Comparison of ENCODE assay signal across 11 cellular contexts in genomic region chr21:29217818-29218252, GRCh38.
A peak's percentile ranks its signal among the peaks of the same experiment; 100 is the strongest.
DNase-seq lines count a peak whose midpoint lies in the region; ATAC-seq, FAIRE-seq and TF ChIP-seq lines count a peak whose summit lies in the region.
"Had no signal": no experiment of that assay in that cellular context is flagged by ENCODE, and none has a peak within 500 bp of the region (broad histone marks: within the 10 kb centered on the region; RNA-seq: fewer than 3 reads in every experiment).

No MANE protein-coding gene starts in this region.

- TF ChIP-seq EP300 in HepG2 (IDR thresholded peaks at IDR 0.05; ENCODE audit: low read depth in 2 of 2, low read length in 2 of 2) (no peak; a peak in 1 of 4 replicates), HepG2 (CRISPR knock-in tag; IDR thresholded peaks at IDR 0.05; ENCODE audit: borderline replicate concordance) (no peak)

- DNase-seq in BJ (ENCODE audit: low read depth) (peak; percentile 93), LoVo (ENCODE audit: low spot score) (peak; percentile 61), astrocyte of the cerebellum (ENCODE audit: low read depth) (peak; percentile 62), HepG2 (ENCODE audit: low spot score) (peak; percentile 17), GM12891 (ENCODE audit: insufficient read length, low spot score) (no peak), retina (no peak)
- no peak for DNase-seq in central memory CD4-positive, alpha-beta T cell
- DNase-seq: GF-D8, T-helper 9 cell had no signal

- no peaks in the 10 kb centered on the region for H4K20me1 ChIP-seq in HepG2 (ENCODE audit: insufficient read depth, low read length)

- TF ChIP-seq CTCF in BJ (IDR thresholded peaks at IDR 0.05; ENCODE audit: insufficient read depth, low read depth, low read length) (no peak), astrocyte of the cerebellum (IDR thresholded peaks at IDR 0.05; ENCODE audit: low read depth, low read length, missing control alignments) (no peak), HepG2 (CRISPR knock-in tag; IDR thresholded peaks at IDR 0.05) (no peak)

- no peak for TF ChIP-seq RAD21 in HepG2 (CRISPR knock-in tag; IDR thresholded peaks at IDR 0.05)

- BruUV-seq in HepG2 (replicated peaks; lab: Mats Ljungman, UMichigan) = no TSS peak

- intact Hi-C loops in HepG2 (cut with micrococcal nuclease; ENCODE audit: unreplicated experiment) = no loop called here

- in situ Hi-C loops in astrocyte of the cerebellum (cut with HindIII; ENCODE audit: low sequenced_read_pairs) (no loop called here), HepG2 (cut with HindIII; ENCODE audit: extremely low pct_ligation_motif_present, low pct_unique_long_range_greater_than_20kb) (no loop called here)

- no peak for ATAC-seq in HepG2
- ATAC-seq in HG03342 (IDR thresholded peaks at IDR 0.05; ENCODE audit: unreplicated experiment) = no peak

- no peak for FAIRE-seq in HepG2 (lab: Jason Lieb, UNC)
- FAIRE-seq in GM12891 (lab: Jason Lieb, UNC) = no peak
- FAIRE-seq: islet of Langerhans had no signal

- no peak overlapping the region for H2AFZ ChIP-seq in HepG2 (ENCODE audit: low read length)

- no peak overlapping the region for H3K27ac ChIP-seq in HepG2 (ENCODE audit: extremely low read length, insufficient read depth, low read length)

- no peak overlapping the region for H3K4me2 ChIP-seq in HepG2 (ENCODE audit: low read depth, low read length)

- POLR2A ChIA-PET in BJ (lab: Charles Lee) = interaction anchor here (0.6 kb wide), 1 partner anchor 43 kb away, joined by 6 read pairs; no protein-coding TSS in a partner anchor
- POLR2A ChIA-PET in HepG2 (lab: Yijun Ruan, JAX) = no interaction called here

- 39% methylated on average over 4 of the region's 4 CpGs for WGBS in HepG2 (ENCODE audit: low lambda C conversion rate)

- H3K9ac ChIP-seq in HepG2 (ENCODE audit: insufficient read depth, low read depth, low read length) = no peak overlapping the region

- H3K36me3 ChIP-seq in BJ (ENCODE audit: control insufficient read depth, insufficient read depth, low read length) (no peaks in the 10 kb centered on the region), HepG2 (replicated peaks in 1 of 2; ENCODE audit: control insufficient read depth in 1 of 2, insufficient read depth in 2 of 2, low read length in 2 of 2) (no peaks in the 10 kb centered on the region)

- no peaks in the 10 kb centered on the region for H3K9me3 ChIP-seq in HepG2 (ENCODE audit: low read length)

- TF ChIP-seq POLR2A in HepG2 (IDR thresholded peaks at IDR 0.05; ENCODE audit: insufficient read depth in 1 of 2, low read depth in 2 of 2, low read length in 2 of 2) (no peak), GM12891 (IDR thresholded peaks at IDR 0.05; ENCODE audit: low read depth, low read length) (no peak)

- no peaks in the 10 kb centered on the region for H3K4me1 ChIP-seq in HepG2 (ENCODE audit: insufficient read depth, low read length)

- H3K27me3 ChIP-seq in BJ (ENCODE audit: control insufficient read depth, insufficient read depth, low read length) = no peaks in the 10 kb centered on the region
- no peaks in the 10 kb centered on the region for H3K27me3 ChIP-seq in HepG2 (ENCODE audit: control insufficient read depth in 1 of 2, insufficient read depth in 2 of 2, low read length in 2 of 2)

- no peak overlapping the region for H3K4me3 ChIP-seq in BJ (ENCODE audit: low read depth, low read length)
- H3K4me3 ChIP-seq in astrocyte of the cerebellum (ENCODE audit: low read depth, low read length) = no peak overlapping the region
- no peak overlapping the region for H3K4me3 ChIP-seq in HepG2 (replicated peaks in 1 of 3; ENCODE audit: insufficient read depth in 1 of 3, low read depth in 2 of 3, low read length in 3 of 3)

- no peaks in the 10 kb centered on the region for H3K79me2 ChIP-seq in HepG2 (ENCODE audit: insufficient read depth, low read length)

- CTCF ChIA-PET in BJ (lab: Yijun Ruan, JAX) = interaction anchor here (3.7 kb wide), 1 partner anchor 54 kb away, joined by 11 read pairs; no protein-coding TSS in a partner anchor
- CTCF ChIA-PET in HepG2 (lab: Yijun Ruan, JAX; ENCODE audit: low intra/inter-chr PET ratio, low total read pairs) = no interaction called here

TF ChIP-seq in HepG2, 621 proteins besides CTCF, POLR2A, EP300 and RAD21:
- TF ChIP-seq CREB1 (IDR thresholded peaks at IDR 0.05) (peak; percentile 54; the same call in 1 of the 2 replicates), CREB1 (CRISPR knock-in tag; IDR thresholded peaks at IDR 0.05) (no peak), ATF4 (CRISPR knock-in tag; IDR thresholded peaks at IDR 0.05) (peak in 1 of 2 experiments; percentile 37; a peak in 1 of 4 replicates), FOSL2 (CRISPR knock-in tag; IDR thresholded peaks at IDR 0.05) (peak; percentile 57), FOXA3 (CRISPR knock-in tag; IDR thresholded peaks at IDR 0.05) (peak; percentile 16; the same call in 1 of the 2 replicates), GMEB1 (CRISPR knock-in tag; IDR thresholded peaks at IDR 0.05; ENCODE audit: borderline replicate concordance) (no peak)

TF ChIP-seq in GM12891, 5 proteins besides CTCF, POLR2A, EP300 and RAD21:
- TF ChIP-seq SPI1 (IDR thresholded peaks at IDR 0.05; ENCODE audit: low read depth, low read length) = no peak
- no peak for TF ChIP-seq POLR2AphosphoS5 (IDR thresholded peaks at IDR 0.05; ENCODE audit: low read depth, low read length)
- TF ChIP-seq TAF1 (IDR thresholded peaks at IDR 0.05; ENCODE audit: low read depth, low read length) = no peak
TF ChIP-seq in GM12891: peak in this region for 0.

Comparison
In these comparisons a context has a peak if more than half of its experiments do, and no peak if none do; other contexts are left out.
1. DNase-seq: peak in BJ (single experiment), LoVo (single experiment), astrocyte of the cerebellum (single experiment) and HepG2 (single experiment); none in GM12891 (single experiment), central memory CD4-positive, alpha-beta T cell (single experiment) and retina (single experiment).